Comparison of ENCODE assay signal across 7 cellular contexts in the genomic region with DNA sequence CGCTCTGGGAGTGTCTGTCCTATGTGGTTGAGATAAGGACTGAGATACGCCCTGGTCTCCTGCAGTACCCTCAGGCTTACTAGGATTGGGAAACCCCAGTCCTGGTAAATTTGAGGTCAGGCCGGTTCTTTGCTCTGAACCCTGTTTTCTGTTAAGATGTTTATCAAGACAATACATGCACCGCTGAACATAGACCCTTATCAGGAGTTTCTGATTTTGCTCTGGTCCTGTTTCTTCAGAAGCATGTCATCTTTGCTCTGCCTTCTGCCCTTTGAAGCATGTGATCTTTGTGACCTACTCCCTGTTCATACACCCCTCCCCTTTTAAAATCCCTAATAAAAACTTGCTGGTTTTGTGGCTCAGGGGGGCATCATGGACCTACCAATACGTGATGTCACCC. TPM values are rescaled to one million over a fixed set of nuclear protein-coding genes. Genes with fewer than 3 reads are reported as not detected.
"Had no signal": no experiment of that assay in that cellular context is flagged by ENCODE, and none has a peak within 500 bp of the region (broad histone marks: within the 10 kb centered on the region; RNA-seq: fewer than 3 reads in every experiment).

No MANE protein-coding gene starts in this region.

RNA-seq across cellular contexts. Expression of gene IGLL1, which starts 32.7 kb away (rescaled TPM):
- total RNA-seq: HepG2, HT1080, IMR-90, NCI-H460, Right ventricle myocardium superior, SJSA1 had no signal
- polyA plus RNA-seq: HepG2, IMR-90, SK-N-SH had no signal
